18 cellular contexts compared by ENCODE assay signal in genomic region chr10:122281751-122282150, GRCh38. TPM values are rescaled to one million over a fixed set of nuclear protein-coding genes. Genes with fewer than 3 reads are reported as not detected.
A peak's percentile ranks its signal among the peaks of the same experiment; 100 is the strongest.
DNase-seq lines count a peak whose midpoint lies in the region; ATAC-seq, FAIRE-seq and TF ChIP-seq lines count a peak whose summit lies in the region.
"Had no signal": no experiment of that assay in that cellular context is flagged by ENCODE, and none has a peak within 500 bp of the region (broad histone marks: within the 10 kb centered on the region; RNA-seq: fewer than 3 reads in every experiment).

No MANE protein-coding gene starts in this region.

- no peak overlapping the region for H2AFZ ChIP-seq in astrocyte (ENCODE audit: low read depth, low read length)

- intact Hi-C loops in activated T-helper 2 cell treated with anti-CD3 and anti-CD28 coated beads, Interferon-gamma antibody, Interleukin-2, Interleukin-4, amounts not matched to agents 10 μg/mL and 5 μg/mL and 100 μg/mL, durations not matched to agents 14 hours and 24 hours and 36 hours (cut with micrococcal nuclease): no loop called here

- H3K9me3 Mint-ChIP-seq in HFFc6 (no peaks in the 10 kb centered on the region), astrocyte (ENCODE audit: unreplicated experiment) (peaks cover 4% of the 10 kb centered on the region)
- no peaks in the 10 kb centered on the region for H3K9me3 Mint-ChIP-seq in activated T-helper 2 cell treated with anti-CD3 and anti-CD28 coated beads, Interferon-gamma antibody, Interleukin-2, Interleukin-4, amounts not matched to agents 10 μg/mL and 5 μg/mL and 100 μg/mL, durations not matched to agents 14 hours and 24 hours and 36 hours

- peaks cover 43% of the 10 kb centered on the region for H3K4me1 Mint-ChIP-seq in HFFc6 (ENCODE audit: low read depth)
- peaks cover 22% of the 10 kb centered on the region for H3K4me1 Mint-ChIP-seq in astrocyte (ENCODE audit: low read depth, unreplicated experiment)
- H3K4me1 Mint-ChIP-seq in activated T-helper 2 cell treated with anti-CD3 and anti-CD28 coated beads, Interferon-gamma antibody, Interleukin-2, Interleukin-4, amounts not matched to agents 10 μg/mL and 5 μg/mL and 100 μg/mL, durations not matched to agents 14 hours and 24 hours and 36 hours (ENCODE audit: low read depth): no peaks in the 10 kb centered on the region
- H3K4me1 Mint-ChIP-seq: B cell had no signal

- no peaks in the 10 kb centered on the region for H3K79me2 ChIP-seq in astrocyte (ENCODE audit: insufficient read depth, low read length)

- FAIRE-seq in astrocyte (lab: Jason Lieb, UNC) (no peak), GM19239 (lab: Jason Lieb, UNC) (no peak)
- FAIRE-seq: H1, HTR-8/SVneo, K562 had no signal

- DNase-seq in HFFc6 (no peak), astrocyte (ENCODE audit: low read depth) (no peak), mesenteric fat pad (ENCODE audit: low spot score) (peak; percentile 16), thoracic aorta (ENCODE audit: low spot score) (no peak), RPMI8226 (no peak), GM19239 (ENCODE audit: insufficient read length, low spot score) (no peak)
- DNase-seq in activated T-helper 2 cell treated with anti-CD3 and anti-CD28 coated beads, Interferon-gamma antibody, Interleukin-2, Interleukin-4, amounts not matched to agents 10 μg/mL and 5 μg/mL and 100 μg/mL, durations not matched to agents 14 hours and 24 hours and 36 hours (ENCODE audit: low spot score): no peak
- DNase-seq: DMS 273 treated with DMSO at 0.1 percent for 48 hours, NCI-H1092 treated with DMSO at 0.1 percent for 48 hours, NCI-H1694 treated with DMSO at 0.1 percent for 48 hours, NCI-H2171, NCI-H774, SHP77 treated with DMSO at 0.1 percent for 48 hours had no signal

- no peak for ATAC-seq in thoracic aorta (ENCODE audit: insufficient number of reproducible peaks, low FRiP score, low read depth)
- ATAC-seq: K562 had no signal

- H3K4me1 ChIP-seq in astrocyte (ENCODE audit: insufficient read depth, low read length): peaks cover 21% of the 10 kb centered on the region
- H3K4me1 ChIP-seq in thoracic aorta (ENCODE audit: control insufficient read depth in 1 of 2, low read depth in 2 of 2): peaks cover 3 to 21% of the 10 kb centered on the region in 2 donors

- TF ChIP-seq CTCF in HFFc6 (IDR thresholded peaks at IDR 0.05): no peak
- no peak for TF ChIP-seq CTCF in astrocyte (IDR thresholded peaks at IDR 0.05; ENCODE audit: insufficient read depth, low read depth, low read length)
- TF ChIP-seq CTCF in thoracic aorta (IDR thresholded peaks at IDR 0.05): no peak

- peak overlapping the region; percentile 59 for H3K4me2 ChIP-seq in astrocyte (ENCODE audit: low read length)

- H3K36me3 Mint-ChIP-seq in HFFc6 (ENCODE audit: low read depth) (no peaks in the 10 kb centered on the region), astrocyte (ENCODE audit: low read depth, unreplicated experiment) (no peaks in the 10 kb centered on the region)
- H3K36me3 Mint-ChIP-seq in activated T-helper 2 cell treated with anti-CD3 and anti-CD28 coated beads, Interferon-gamma antibody, Interleukin-2, Interleukin-4, amounts not matched to agents 10 μg/mL and 5 μg/mL and 100 μg/mL, durations not matched to agents 14 hours and 24 hours and 36 hours (ENCODE audit: low read depth): no peaks in the 10 kb centered on the region

- H3K27ac Mint-ChIP-seq in HFFc6: no peak overlapping the region
- no peak overlapping the region for H3K27ac Mint-ChIP-seq in astrocyte (ENCODE audit: unreplicated experiment)
- no peak overlapping the region for H3K27ac Mint-ChIP-seq in activated T-helper 2 cell treated with anti-CD3 and anti-CD28 coated beads, Interferon-gamma antibody, Interleukin-2, Interleukin-4, amounts not matched to agents 10 μg/mL and 5 μg/mL and 100 μg/mL, durations not matched to agents 14 hours and 24 hours and 36 hours
- H3K27ac Mint-ChIP-seq: B cell had no signal

- H3K27me3 ChIP-seq in astrocyte (ENCODE audit: insufficient read depth, low read length) (no peaks in the 10 kb centered on the region), thoracic aorta (replicated peaks; ENCODE audit: insufficient read depth) (no peaks in the 10 kb centered on the region)

- no peak overlapping the region for H3K27ac ChIP-seq in astrocyte (ENCODE audit: low read depth, low read length)
- peak overlapping the region; percentile 74 to 77 for H3K27ac ChIP-seq in thoracic aorta

- H3K9ac ChIP-seq in astrocyte (ENCODE audit: low read length): no peak overlapping the region

- H3K4me3 ChIP-seq in astrocyte (ENCODE audit: insufficient read depth, low read depth, low read length) (no peak overlapping the region), thoracic aorta (no peak overlapping the region)
- H3K4me3 ChIP-seq: K562 had no signal

- H3K36me3 ChIP-seq in astrocyte (ENCODE audit: insufficient read depth, low read length) (no peaks in the 10 kb centered on the region), thoracic aorta (no peaks in the 10 kb centered on the region)

- H3K4me3 Mint-ChIP-seq in HFFc6 (peak overlapping the region; percentile 41; the same call in 1 of the 2 replicates), astrocyte (ENCODE audit: unreplicated experiment) (no peak overlapping the region)
- H3K4me3 Mint-ChIP-seq in activated T-helper 2 cell treated with anti-CD3 and anti-CD28 coated beads, Interferon-gamma antibody, Interleukin-2, Interleukin-4, amounts not matched to agents 10 μg/mL and 5 μg/mL and 100 μg/mL, durations not matched to agents 14 hours and 24 hours and 36 hours (ENCODE audit: low read depth): no peak overlapping the region
- H3K4me3 Mint-ChIP-seq: B cell had no signal

- peaks cover 6% of the 10 kb centered on the region for H3K27me3 Mint-ChIP-seq in HFFc6 (ENCODE audit: insufficient read depth)
- peaks cover 9% of the 10 kb centered on the region for H3K27me3 Mint-ChIP-seq in astrocyte (ENCODE audit: low read depth, unreplicated experiment)
- H3K27me3 Mint-ChIP-seq in activated T-helper 2 cell treated with anti-CD3 and anti-CD28 coated beads, Interferon-gamma antibody, Interleukin-2, Interleukin-4, amounts not matched to agents 10 μg/mL and 5 μg/mL and 100 μg/mL, durations not matched to agents 14 hours and 24 hours and 36 hours (ENCODE audit: low read depth): peaks cover 5% of the 10 kb centered on the region

- no peaks in the 10 kb centered on the region for H3K9me3 ChIP-seq in astrocyte (ENCODE audit: insufficient read depth, low read depth, low read length)
- no peaks in the 10 kb centered on the region for H3K9me3 ChIP-seq in thoracic aorta

- no peaks in the 10 kb centered on the region for H4K20me1 ChIP-seq in astrocyte (ENCODE audit: insufficient read depth, low read length)

RNA-seq across cellular contexts. Expression of gene BTBD16, which starts 10.7 kb away (rescaled TPM):
- total RNA-seq in HFFc6 (2021; fragmentation: NEBNext Ultra II Directional; extraction: Animal tissue kit (Norgen Biotek cat#: 25700)): not detected
- total RNA-seq in astrocyte (0.26 TPM in 1 of 2 replicates, not detected in the other), mesenteric fat pad (not detected), thoracic aorta (not detected)
- total RNA-seq in activated T-helper 2 cell treated with anti-CD3 and anti-CD28 coated beads, Interferon-gamma antibody, Interleukin-2, Interleukin-4, amounts not matched to agents 10 μg/mL and 5 μg/mL and 100 μg/mL, durations not matched to agents 14 hours and 24 hours and 36 hours: not detected in 2 replicates
- total RNA-seq: B cell, Daoy, H1, K562 had no signal
